8 cellular contexts compared by ENCODE assay signal in genomic region chr11:123475478-123475877, GRCh38. TPM values are rescaled to one million over a fixed set of nuclear protein-coding genes. Genes with fewer than 3 reads are reported as not detected.
A peak's percentile ranks its signal among the peaks of the same experiment; 100 is the strongest.
DNase-seq lines count a peak whose midpoint lies in the region; ATAC-seq and TF ChIP-seq lines count a peak whose summit lies in the region.
"Had no signal": no experiment of that assay in that cellular context is flagged by ENCODE, and none has a peak within 500 bp of the region (broad histone marks: within the 10 kb centered on the region; RNA-seq: fewer than 3 reads in every experiment).

No MANE protein-coding gene starts in this region.

- H3K4me1 ChIP-seq in Karpas-422 (ENCODE audit: low read length) = peaks cover 79% of the 10 kb centered on the region

- H3F3A ChIP-seq in neural cell (ENCODE audit: insufficient read depth, low read length, poor library complexity, severe bottlenecking) = no peaks in the 10 kb centered on the region

- ATAC-seq in left colon (no peak), GM19452 (IDR thresholded peaks at IDR 0.05; ENCODE audit: unreplicated experiment) (no peak)

- no peak for TF ChIP-seq CTCF in neural cell (IDR thresholded peaks at IDR 0.05; ENCODE audit: poor library complexity, severe bottlenecking)

- H3K27me3 ChIP-seq in Karpas-422 (ENCODE audit: low read length) (no peaks in the 10 kb centered on the region), neural cell (ENCODE audit: insufficient read depth, low read depth, low read length) (no peaks in the 10 kb centered on the region)

- no peaks in the 10 kb centered on the region for H3K9me3 ChIP-seq in Karpas-422 (ENCODE audit: low read length)
- no peaks in the 10 kb centered on the region for H3K9me3 ChIP-seq in neural cell (ENCODE audit: low read length)

- H3K36me3 ChIP-seq in Karpas-422 (ENCODE audit: insufficient read depth, low read length) = no peaks in the 10 kb centered on the region
- no peaks in the 10 kb centered on the region for H3K36me3 ChIP-seq in neural cell (ENCODE audit: insufficient read depth, low read length)

- H3K4me3 ChIP-seq in Karpas-422 (ENCODE audit: low read length) = no peak overlapping the region
- no peak overlapping the region for H3K4me3 ChIP-seq in neural cell (ENCODE audit: low read length)

- intact Hi-C loops in left colon (cut with DNase I, micrococcal nuclease) = loop anchor here in 1 of 2 donors (5.0 kb wide), 1 partner anchor 68 kb away; no protein-coding TSS in a partner anchor

- TF ChIP-seq EP300 in neural cell (conservative IDR thresholded peaks at IDR 0.05; ENCODE audit: poor library complexity, severe bottlenecking) = no peak

- H2AFZ ChIP-seq in Karpas-422 (ENCODE audit: low read length) (peak overlapping the region; percentile 71; the same call in 1 of the 2 replicates), neural cell (ENCODE audit: low read depth, low read length) (no peak overlapping the region)

- no peaks in the 10 kb centered on the region for H3K9me2 ChIP-seq in Karpas-422 (replicated peaks; ENCODE audit: insufficient read depth, low read length)
- no peaks in the 10 kb centered on the region for H3K9me2 ChIP-seq in neural cell (ENCODE audit: insufficient read depth, low read length)

- DNase-seq in EL (peak; percentile 73), Karpas-422 (no peak), amniotic stem cell (lab: John Stamatoyannopoulos, UW) (peak; percentile 15), left colon (no peak)
- DNase-seq in activated CD4-positive, CD25-positive, alpha-beta regulatory T cell (lab: John Stamatoyannopoulos, UW) = no peak
- DNase-seq: NCI-H1694 had no signal

- peak overlapping the region; percentile 37; the same call in 1 of the 2 replicates for H3K9ac ChIP-seq in Karpas-422 (ENCODE audit: low read length)
- H3K9ac ChIP-seq in neural cell (ENCODE audit: low read length) = no peak overlapping the region

- H3K4me2 ChIP-seq in Karpas-422 (ENCODE audit: low read depth, low read length, poor library complexity, severe bottlenecking) (peak overlapping the region; percentile 42), neural cell (ENCODE audit: low read length) (no peak overlapping the region)

- peaks cover 7% of the 10 kb centered on the region for H3K79me2 ChIP-seq in Karpas-422 (ENCODE audit: low read length)
- no peaks in the 10 kb centered on the region for H3K79me2 ChIP-seq in neural cell (replicated peaks; ENCODE audit: insufficient read depth, low read length)

- H3K27ac ChIP-seq in Karpas-422 (ENCODE audit: low read length) (peak overlapping the region; percentile 71), neural cell (ENCODE audit: low read length) (no peak overlapping the region)

- TF ChIP-seq RAD21 in neural cell (conservative IDR thresholded peaks at IDR 0.05) = peak; percentile 37

- H4K20me1 ChIP-seq in Karpas-422 (ENCODE audit: insufficient read depth, low read depth, low read length) (no peaks in the 10 kb centered on the region), neural cell (ENCODE audit: insufficient read depth) (no peaks in the 10 kb centered on the region)

TF ChIP-seq in neural cell, 6 proteins besides CTCF, POLR2A, EP300 and RAD21:
- no peak for TF ChIP-seq MXI1 (conservative IDR thresholded peaks at IDR 0.05; ENCODE audit: poor library complexity, severe bottlenecking)
- peak; percentile 49 for TF ChIP-seq SMC3 (conservative IDR thresholded peaks at IDR 0.05; ENCODE audit: poor library complexity)

RNA-seq across cellular contexts. Expression of gene GRAMD1B, which starts 45.4 kb away (rescaled TPM):
- 59.9 and 79.0 TPM in 2 replicates for total RNA-seq in Karpas-422 (2014; rRNA removed; shearing (Covaris generic); ENCODE audit: low replicate concordance)
- 1.5 and 3.8 TPM in 2 replicates for polyA plus RNA-seq in neural cell
- polyA minus RNA-seq in neural cell = 8.0 and 9.1 TPM in 2 replicates
- 1 to 10 TPM; 3.1 to 3.5 TPM for total RNA-seq in left colon

Comparison
In these comparisons a context has a peak if more than half of its experiments do, and no peak if none do; other contexts are left out.
1. DNase-seq: peak in EL (single experiment) and amniotic stem cell (single experiment); none in Karpas-422 (single experiment), left colon (0 of 2) and activated CD4-positive, CD25-positive, alpha-beta regulatory T cell (0 of 4).
2. RNA of gene GRAMD1B, which starts 45.4 kb away (total RNA-seq): 59.9 to 79.0 TPM in Karpas-422; 3.1 to 3.5 TPM in left colon; every median in the first group is over 10 times any median in the second.